19 cellular contexts compared by ENCODE assay signal in genomic region chr7:35605760-35606159, GRCh38.
A peak's percentile ranks its signal among the peaks of the same experiment; 100 is the strongest.
DNase-seq lines count a peak whose midpoint lies in the region; ATAC-seq and TF ChIP-seq lines count a peak whose summit lies in the region.
"Had no signal": no experiment of that assay in that cellular context is flagged by ENCODE, and none has a peak within 500 bp of the region (broad histone marks: within the 10 kb centered on the region; RNA-seq: fewer than 3 reads in every experiment).

No MANE protein-coding gene starts in this region.

- H3K27ac Mint-ChIP-seq in MCF 10A (ENCODE audit: low read depth, unreplicated experiment): no peak overlapping the region
- H3K27ac Mint-ChIP-seq in activated T-cell treated with anti-CD3 and anti-CD28 coated beads, Interleukin-2, amount 50 U/mL, for 72 hours: no peak overlapping the region
- H3K27ac Mint-ChIP-seq: memory B cell, T-helper 17 cell had no signal

- POLR2A ChIA-PET in MCF 10A (lab: Yijun Ruan, JAX): no interaction called here

- intact Hi-C loops in MCF 10A (cut with micrococcal nuclease) (no loop called here), breast epithelium (cut with DNase I; ENCODE audit: low total_unique reads) (no loop called here), adrenal gland (cut with DNase I) (no loop called here)

- H3K9me3 ChIP-seq in breast epithelium (no peaks in the 10 kb centered on the region), adrenal gland (replicated peaks in 1 of 3) (no peaks in the 10 kb centered on the region), neuronal stem cell (replicated peaks in 1 of 2; ENCODE audit: control insufficient read depth in 2 of 2, insufficient read depth in 1 of 2, low read depth in 1 of 2, low read length in 2 of 2) (no peaks in the 10 kb centered on the region)

- H3K27me3 ChIP-seq in breast epithelium (no peaks in the 10 kb centered on the region), adrenal gland (no peaks in the 10 kb centered on the region), neuronal stem cell (ENCODE audit: control insufficient read depth in 3 of 3, insufficient read depth in 3 of 3, low read depth in 1 of 3, low read length in 3 of 3) (no peaks in the 10 kb centered on the region)

- H3K23ac ChIP-seq in neuronal stem cell (ENCODE audit: low read depth, low read length, poor library complexity): no peak overlapping the region

- H3K36me3 ChIP-seq in breast epithelium: no peaks in the 10 kb centered on the region
- H3K36me3 ChIP-seq in adrenal gland (replicated peaks in 1 of 2): no peaks in the 10 kb centered on the region
- no peaks in the 10 kb centered on the region for H3K36me3 ChIP-seq in neuronal stem cell (replicated peaks in 1 of 2; ENCODE audit: control insufficient read depth in 2 of 2, insufficient read depth in 2 of 2, low read length in 2 of 2)

- DNase-seq in MCF 10A (ENCODE audit: unreplicated experiment): peak; percentile 90
- DNase-seq in breast epithelium (ENCODE audit: low spot score in 2 of 2): no peak
- DNase-seq in adrenal gland: peak in 5 of 7 donors; percentile 43 to 69 (median 63)
- peak; percentile 69 for DNase-seq in fibroblast of villous mesenchyme (ENCODE audit: low read depth)
- DNase-seq in NOMO-1 (lab: John Stamatoyannopoulos, UW; ENCODE audit: unreplicated experiment in 2 of 2): no peak
- no peak for DNase-seq in neuronal stem cell (ENCODE audit: low spot score)
- DNase-seq in activated T-cell treated with anti-CD3 and anti-CD28 coated beads, Interleukin-2, amount 50 U/mL, for 72 hours: no peak
- no peak for DNase-seq in G401 (ENCODE audit: low spot score)
- DNase-seq: 8988T; activated effector memory CD4-positive, alpha-beta T cell treated with Interleukin-2 at 50 U/mL for 16 hours; caudate nucleus; NCI-H1694 treated with DMSO at 0.1 percent for 48 hours; NCI-H526; nucleus accumbens; substantia nigra; T-helper 17 cell had no signal

- no peaks in the 10 kb centered on the region for H3K4me1 ChIP-seq in breast epithelium
- peaks cover 3 to 6% of the 10 kb centered on the region in 2 donors for H3K4me1 ChIP-seq in adrenal gland (replicated peaks in 1 of 2)
- no peaks in the 10 kb centered on the region for H3K4me1 ChIP-seq in neuronal stem cell (ENCODE audit: control insufficient read depth in 2 of 2, insufficient read depth in 1 of 2, low read depth in 1 of 2, low read length in 2 of 2)

- H3K9me3 Mint-ChIP-seq in MCF 10A (ENCODE audit: unreplicated experiment): no peaks in the 10 kb centered on the region
- H3K9me3 Mint-ChIP-seq in activated T-cell treated with anti-CD3 and anti-CD28 coated beads, Interleukin-2, amount 50 U/mL, for 72 hours: no peaks in the 10 kb centered on the region

- no peak overlapping the region for H2AFZ ChIP-seq in neuronal stem cell (ENCODE audit: low read length)

- CTCF ChIA-PET in MCF 10A (lab: Yijun Ruan, JAX): interaction anchor here (0.5 to 0.7 kb wide), 3 partner anchors 18 to 525 kb away, joined by 3 to 4 read pairs (median 3); no protein-coding TSS in a partner anchor

- ATAC-seq in activated T-cell treated with anti-CD3 and anti-CD28 coated beads, Interleukin-2, amount 50 U/mL, for 72 hours (replicated peaks in 1 of 2): no peak
- ATAC-seq: K562, T-helper 17 cell had no signal

- no peaks in the 10 kb centered on the region for H3K79me1 ChIP-seq in neuronal stem cell (ENCODE audit: low read depth, low read length)

- H3K27ac ChIP-seq in breast epithelium: no peak overlapping the region
- H3K27ac ChIP-seq in adrenal gland: no peak overlapping the region
- no peak overlapping the region for H3K27ac ChIP-seq in neuronal stem cell (replicated peaks; ENCODE audit: low read length)
- H3K27ac ChIP-seq: epithelial cell of prostate had no signal

- no peaks in the 10 kb centered on the region for H3K27me3 Mint-ChIP-seq in MCF 10A (ENCODE audit: insufficient read depth, unreplicated experiment)
- H3K27me3 Mint-ChIP-seq in activated T-cell treated with anti-CD3 and anti-CD28 coated beads, Interleukin-2, amount 50 U/mL, for 72 hours (ENCODE audit: low read depth): no peaks in the 10 kb centered on the region
- H3K27me3 Mint-ChIP-seq: memory B cell, T-helper 17 cell had no signal

- H3K4me2 ChIP-seq in neuronal stem cell (ENCODE audit: insufficient read depth, low read length, poor library complexity, severe bottlenecking): no peak overlapping the region

- TF ChIP-seq CTCF in MCF 10A (IDR thresholded peaks at IDR 0.05; ENCODE audit: unreplicated experiment): no peak
- TF ChIP-seq CTCF in breast epithelium (IDR thresholded peaks at IDR 0.05): no peak
- no peak for TF ChIP-seq CTCF in adrenal gland (IDR thresholded peaks at IDR 0.05)
- TF ChIP-seq CTCF in fibroblast of villous mesenchyme (IDR thresholded peaks at IDR 0.05; ENCODE audit: insufficient read depth, low read depth, low read length): no peak

- no peak overlapping the region for H2BK5ac ChIP-seq in neuronal stem cell (ENCODE audit: low read length)

- H2BK15ac ChIP-seq in neuronal stem cell (ENCODE audit: low read length): no peak overlapping the region

- H4K8ac ChIP-seq in neuronal stem cell (ENCODE audit: low read depth, low read length): no peak overlapping the region

- no peak overlapping the region for H3K4ac ChIP-seq in neuronal stem cell (ENCODE audit: low read length)

- no peak overlapping the region for H2BK120ac ChIP-seq in neuronal stem cell (ENCODE audit: low read depth, low read length)

- no peaks in the 10 kb centered on the region for H3K4me1 Mint-ChIP-seq in MCF 10A (ENCODE audit: insufficient read depth, unreplicated experiment)
- no peaks in the 10 kb centered on the region for H3K4me1 Mint-ChIP-seq in activated T-cell treated with anti-CD3 and anti-CD28 coated beads, Interleukin-2, amount 50 U/mL, for 72 hours (ENCODE audit: low read depth)
- H3K4me1 Mint-ChIP-seq: memory B cell had no signal

- no peak overlapping the region for H2BK12ac ChIP-seq in neuronal stem cell (ENCODE audit: low read length)

- in situ Hi-C loops in G401 (cut with HindIII; ENCODE audit: low sequenced_read_pairs): no loop called here

- no peak overlapping the region for H3K4me3 Mint-ChIP-seq in MCF 10A (ENCODE audit: unreplicated experiment)
- no peak overlapping the region for H3K4me3 Mint-ChIP-seq in activated T-cell treated with anti-CD3 and anti-CD28 coated beads, Interleukin-2, amount 50 U/mL, for 72 hours
- H3K4me3 Mint-ChIP-seq: memory B cell, T-helper 17 cell had no signal

- H3K36me3 Mint-ChIP-seq in MCF 10A (ENCODE audit: insufficient read depth, unreplicated experiment): peaks cover 6% of the 10 kb centered on the region
- peaks cover 0 to under 1% of the 10 kb centered on the region in 2 donors for H3K36me3 Mint-ChIP-seq in activated T-cell treated with anti-CD3 and anti-CD28 coated beads, Interleukin-2, amount 50 U/mL, for 72 hours (ENCODE audit: insufficient read depth in 2 of 2)

- no peak overlapping the region for H4K91ac ChIP-seq in neuronal stem cell (ENCODE audit: low read depth, low read length, poor library complexity)

- no peak overlapping the region for H3K9ac ChIP-seq in neuronal stem cell (ENCODE audit: low read depth, low read length, poor library complexity)

- H3K4me3 ChIP-seq in breast epithelium (no peak overlapping the region), adrenal gland (no peak overlapping the region), fibroblast of villous mesenchyme (ENCODE audit: low read depth, low read length) (no peak overlapping the region), neuronal stem cell (ENCODE audit: low read length in 2 of 2) (no peak overlapping the region)
- H3K4me3 ChIP-seq: K562 had no signal

- BruUV-seq in MCF 10A (replicated peaks; lab: Mats Ljungman, UMichigan): no TSS peak

- TF ChIP-seq POLR2A in breast epithelium (IDR thresholded peaks at IDR 0.05) (no peak), adrenal gland (IDR thresholded peaks at IDR 0.05) (no peak)

- no peak overlapping the region for H3K14ac ChIP-seq in neuronal stem cell (ENCODE audit: low read length)

- WGBS in adrenal gland, 4 donors: 8 to 43% (median 30%) methylated on average over 1 of the region's 1 CpG
- WGBS in neuronal stem cell (ENCODE audit: extremely low coverage in 2 of 2, insufficient read length in 2 of 2, insufficient replicate concordance in 1 of 2), 2 donors: no CpG with 5 or more reads among the region's 1 CpG

- H2AK5ac ChIP-seq in neuronal stem cell (ENCODE audit: low read depth, low read length): no peak overlapping the region

- H3K18ac ChIP-seq in neuronal stem cell (ENCODE audit: low read length): no peak overlapping the region

Comparison
In these comparisons a context has a peak if more than half of its experiments do, and no peak if none do; other contexts are left out.
1. DNase-seq: peak in MCF 10A (single experiment), adrenal gland (5 of 7) and fibroblast of villous mesenchyme (single experiment); none in breast epithelium (0 of 2), NOMO-1 (0 of 2), neuronal stem cell (single experiment), activated T-cell treated with anti-CD3 and anti-CD28 coated beads, Interleukin-2, amount 50 U/mL, for 72 hours (0 of 2) and G401 (single experiment).